1 cellular context compared by ENCODE assay signal in the genomic region with DNA sequence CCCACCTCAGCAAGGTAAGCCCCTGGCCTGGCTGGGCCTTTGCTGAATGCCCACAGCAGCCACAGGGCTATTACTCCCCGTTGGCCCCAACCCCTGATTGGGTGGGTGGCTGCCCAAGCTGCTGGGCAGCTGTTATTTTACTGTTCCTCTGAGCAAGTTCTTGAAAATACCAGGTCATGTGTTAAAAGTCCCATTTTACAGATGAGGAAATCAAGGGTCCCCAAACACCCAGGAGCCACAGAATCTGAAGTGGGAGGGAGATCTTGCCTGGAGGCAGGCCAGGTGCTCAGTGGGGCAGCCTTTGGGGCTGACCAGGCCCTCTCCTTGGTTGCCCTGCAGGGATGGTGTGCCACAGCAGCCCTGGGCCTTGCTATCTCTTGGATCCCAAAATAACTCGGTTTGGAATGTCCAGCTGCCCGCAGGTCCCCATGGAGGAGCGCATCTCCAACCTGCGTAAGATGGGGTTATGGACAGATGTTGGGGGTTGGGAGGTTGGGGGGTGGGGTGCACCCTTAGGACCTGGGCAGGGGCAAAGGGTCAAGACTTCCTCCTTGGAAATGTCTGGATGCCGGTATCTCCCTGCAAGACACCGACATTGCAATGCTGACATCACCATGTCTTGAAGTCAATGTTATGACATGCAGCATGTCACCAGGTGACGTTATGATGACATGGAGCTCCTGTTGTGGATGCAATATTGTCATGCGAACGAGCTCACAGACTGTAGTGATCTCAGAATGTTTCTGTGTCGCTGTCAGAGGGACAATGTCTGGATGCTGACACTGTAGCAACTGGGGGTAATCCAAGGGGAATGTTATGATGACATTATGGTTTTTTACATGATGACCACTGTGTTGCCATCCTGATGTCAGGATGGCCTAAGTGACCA.
TF ChIP-seq lines count a peak whose summit lies in the region.

No MANE protein-coding gene starts in this region.

TF ChIP-seq in HEK293, 187 proteins besides CTCF, POLR2A, EP300 and RAD21 (continued from another document):
- TF ChIP-seq ZNF140 (tag by site-specific recombination; IDR thresholded peaks at IDR 0.05) (no peak), MEIS1 (CRISPR knock-in tag; IDR thresholded peaks at IDR 0.05; ENCODE audit: borderline replicate concordance) (no peak), ZNF366 (tag by site-specific recombination; conservative IDR thresholded peaks at IDR 0.05) (no peak), ZBTB21 (tag by site-specific recombination; IDR thresholded peaks at IDR 0.05) (peak; percentile 87), ZNF658 (tag by site-specific recombination; IDR thresholded peaks at IDR 0.05) (no peak), ZBTB1 (tag by site-specific recombination; IDR thresholded peaks at IDR 0.05) (no peak), ZNF121 (tag by site-specific recombination; IDR thresholded peaks at IDR 0.05) (no peak), ZNF600 (tag by site-specific recombination; IDR thresholded peaks at IDR 0.05) (peak; percentile 58), PRDM10 (tag by site-specific recombination; IDR thresholded peaks at IDR 0.05) (no peak), GLI4 (tag by site-specific recombination; IDR thresholded peaks at IDR 0.05) (no peak), ZNF423 (tag by site-specific recombination; IDR thresholded peaks at IDR 0.05) (no peak), ZNF341 (tag by site-specific recombination; IDR thresholded peaks at IDR 0.05; ENCODE audit: low read depth) (no peak), ATF2 (tag by site-specific recombination; IDR thresholded peaks at IDR 0.05; ENCODE audit: low read depth) (peak; percentile 81), ZNF404 (tag by site-specific recombination; IDR thresholded peaks at IDR 0.05) (no peak), ZNF221 (tag by site-specific recombination; IDR thresholded peaks at IDR 0.05; ENCODE audit: borderline replicate concordance) (no peak), ZNF169 (tag by site-specific recombination; IDR thresholded peaks at IDR 0.05) (no peak), ZNF701 (tag by site-specific recombination; IDR thresholded peaks at IDR 0.05) (no peak), ZSCAN18 (tag by site-specific recombination; IDR thresholded peaks at IDR 0.05) (no peak), ZNF837 (tag by site-specific recombination; IDR thresholded peaks at IDR 0.05) (no peak)
